8 cellular contexts compared by ENCODE assay signal in genomic region chr13:110112379-110112778, GRCh38.
A peak's percentile ranks its signal among the peaks of the same experiment; 100 is the strongest.
DNase-seq lines count a peak whose midpoint lies in the region; TF ChIP-seq lines count a peak whose summit lies in the region.
"Not testable (repeated sequence)": the region's sequence is repeated elsewhere in the genome, so short reads cannot be mapped to it uniquely, and the experiment has no call there.

No MANE protein-coding gene starts in this region.

- not testable (repeated sequence) for BruUV-seq in A673 (replicated peaks; lab: Mats Ljungman, UMichigan)

- POLR2A ChIA-PET in A673 (lab: Charles Lee; ENCODE audit: low non-redundant PET) = not testable (repeated sequence)

- H3K27ac ChIP-seq in A673 (ENCODE audit: low read depth, low read length, poor library complexity, severe bottlenecking); smooth muscle cell (ENCODE audit: low read depth): not testable (repeated sequence)

- H3K4me2 ChIP-seq in smooth muscle cell = not testable (repeated sequence)

- intact Hi-C loops in A673 (cut with micrococcal nuclease; ENCODE audit: unreplicated experiment) = not testable (repeated sequence)

- not testable (repeated sequence) for H3K9me3 ChIP-seq in A673 (ENCODE audit: low read depth, low read length, poor library complexity, severe bottlenecking); adipocyte (ENCODE audit: control insufficient read depth, low read length); smooth muscle cell (replicated peaks; ENCODE audit: low read depth)

- DNase-seq in A673 (ENCODE audit: low spot score); GM06990 (ENCODE audit: extremely low read depth, insufficient read length); LNCaP clone FGC (ENCODE audit: low read depth); epithelial cell of esophagus (ENCODE audit: low read depth); kidney epithelial cell (ENCODE audit: low read depth); smooth muscle cell (lab: John Stamatoyannopoulos, UW; ENCODE audit: unreplicated experiment): not testable (repeated sequence)
- DNase-seq in T1000 (lab: John Stamatoyannopoulos, UW) (peak; percentile 47), adipocyte (ENCODE audit: low read depth) (peak; percentile 47)

- H3K9ac ChIP-seq in adipocyte (ENCODE audit: low read length); smooth muscle cell (ENCODE audit: low read depth): not testable (repeated sequence)

- H4K20me1 ChIP-seq in smooth muscle cell (ENCODE audit: low read depth) = not testable (repeated sequence)

- not testable (repeated sequence) for H3K4me3 ChIP-seq in A673 (ENCODE audit: low read depth, low read length, poor library complexity, severe bottlenecking); GM06990 (replicated peaks; ENCODE audit: low read depth, low read length); LNCaP clone FGC (ENCODE audit: low read depth, low read length); adipocyte (ENCODE audit: low read length); epithelial cell of esophagus (ENCODE audit: low read length); kidney epithelial cell (ENCODE audit: low read depth, low read length); smooth muscle cell

- H3K4me1 ChIP-seq in A673 (ENCODE audit: insufficient read depth, low read length, poor library complexity, severe bottlenecking) = peaks cover 12% of the 10 kb centered on the region
- peaks cover 37% of the 10 kb centered on the region for H3K4me1 ChIP-seq in adipocyte (ENCODE audit: control insufficient read depth, insufficient read depth, low read length)
- not testable (repeated sequence) for H3K4me1 ChIP-seq in smooth muscle cell (ENCODE audit: low read depth)

- TF ChIP-seq CTCF in A673 (conservative IDR thresholded peaks at IDR 0.05; ENCODE audit: low read depth, low read length) (peak; percentile 40), GM06990 (IDR thresholded peaks at IDR 0.05; ENCODE audit: insufficient read depth, low read length, poor library complexity, severe bottlenecking) (peak; percentile 29), LNCaP clone FGC (IDR thresholded peaks at IDR 0.05; ENCODE audit: control insufficient read depth, extremely low read depth, insufficient read depth) (0 out of 2 replicates have a peak, but pooled peaks have one; percentile 16), epithelial cell of esophagus (IDR thresholded peaks at IDR 0.05; ENCODE audit: insufficient read depth, low read depth, low read length, missing control alignments) (peak; percentile 23), kidney epithelial cell (IDR thresholded peaks at IDR 0.05; ENCODE audit: insufficient read depth, low read length, poor library complexity, severe bottlenecking) (peak; percentile 20), smooth muscle cell (IDR thresholded peaks at IDR 0.05; ENCODE audit: borderline replicate concordance, insufficient read depth, poor library complexity, severe bottlenecking) (peak; percentile 49)

- not testable (repeated sequence) for H3F3A ChIP-seq in smooth muscle cell (ENCODE audit: low read depth)

- 75% methylated on average over 6 of the region's 6 CpGs for WGBS in smooth muscle cell (ENCODE audit: low lambda C conversion rate)

- not testable (repeated sequence) for H3K27me3 ChIP-seq in A673 (replicated peaks; ENCODE audit: insufficient read depth, low read depth, low read length, poor library complexity); GM06990 (replicated peaks; ENCODE audit: control insufficient read depth, insufficient read depth, low read length); adipocyte (replicated peaks; ENCODE audit: control insufficient read depth, insufficient read depth, low read length); kidney epithelial cell (ENCODE audit: control insufficient read depth, insufficient read depth, low read length); smooth muscle cell (ENCODE audit: low read depth)

- CTCF ChIA-PET in A673 (lab: Charles Lee) = not testable (repeated sequence)

- H3K79me2 ChIP-seq in smooth muscle cell (ENCODE audit: low read depth) = not testable (repeated sequence)

- not testable (repeated sequence) for H2AFZ ChIP-seq in smooth muscle cell (ENCODE audit: low read depth)

- not testable (repeated sequence) for H3K36me3 ChIP-seq in A673 (ENCODE audit: insufficient read depth, low read length, poor library complexity, severe bottlenecking); GM06990 (ENCODE audit: control insufficient read depth, insufficient read depth, low read length); adipocyte (ENCODE audit: control insufficient read depth, insufficient read depth, low read length, severe bottlenecking); kidney epithelial cell (ENCODE audit: control insufficient read depth, insufficient read depth, low read length); smooth muscle cell (ENCODE audit: low read depth)
